In genomic region chr15:63246691-63247464, GRCh38 we compare ENCODE assay signal across 9 cellular contexts. TPM values are rescaled to one million over a fixed set of nuclear protein-coding genes. Genes with fewer than 3 reads are reported as not detected.
DNase-seq lines count a peak whose midpoint lies in the region; ATAC-seq and TF ChIP-seq lines count a peak whose summit lies in the region.
"Had no signal": no experiment of that assay in that cellular context is flagged by ENCODE, and none has a peak within 500 bp of the region (broad histone marks: within the 10 kb centered on the region; RNA-seq: fewer than 3 reads in every experiment).

No MANE protein-coding gene starts in this region.

- H3K4me3 ChIP-seq in fibroblast of the aortic adventitia (ENCODE audit: low read depth, low read length) (no peak overlapping the region), gastrocnemius medialis (no peak overlapping the region), coronary artery (no peak overlapping the region)

- H3K27ac ChIP-seq in gastrocnemius medialis, result peak overlapping the region; percentile 36 to 76 (median 57)
- H3K27ac ChIP-seq in coronary artery, result peak overlapping the region in 1 of 2 donors; percentile 59

- H3K27me3 ChIP-seq in gastrocnemius medialis, result no peaks in the 10 kb centered on the region

- peaks cover 21 to 36% of the 10 kb centered on the region in 2 donors for H3K4me1 ChIP-seq in gastrocnemius medialis

- no peaks in the 10 kb centered on the region for H3K36me3 ChIP-seq in gastrocnemius medialis

- no peak for TF ChIP-seq CTCF in fibroblast of the aortic adventitia (IDR thresholded peaks at IDR 0.05; ENCODE audit: insufficient read depth, low read length)
- TF ChIP-seq CTCF in gastrocnemius medialis (IDR thresholded peaks at IDR 0.05 in 4 of 5, conservative IDR thresholded peaks at IDR 0.05 in 1 of 5), result no peak
- no peak for TF ChIP-seq CTCF in coronary artery (IDR thresholded peaks at IDR 0.05)

- in situ Hi-C loops in gastrocnemius medialis (cut with MboI; ENCODE audit: low sequenced_read_pairs in 4 of 4), result no loop called here

- DNase-seq in GM04503 (ENCODE audit: low read depth) (peak; percentile 96), SKM-1 (lab: John Stamatoyannopoulos, UW; ENCODE audit: unreplicated experiment) (peak; percentile 96), fibroblast of the aortic adventitia (ENCODE audit: low read depth) (peak; percentile 96), gastrocnemius medialis (peak; percentile 46 to 63), occipital lobe (lab: John Stamatoyannopoulos, UW) (no peak), NCI-H510A treated with DMSO at 0.1 percent for 48 hours (lab: John Stamatoyannopoulos, UW) (no peak), cerebellar nuclear complex (lab: John Stamatoyannopoulos, UW) (no peak), coronary artery (ENCODE audit: low spot score) (no peak)
- DNase-seq: head of caudate nucleus had no signal

- intact Hi-C loops in gastrocnemius medialis (cut with DNase I; ENCODE audit: low total_unique reads), result no loop called here

- ATAC-seq in gastrocnemius medialis, result peak; percentile 89 to 97

- no peaks in the 10 kb centered on the region for H3K9me3 ChIP-seq in gastrocnemius medialis

- no peak for TF ChIP-seq POLR2A in gastrocnemius medialis (IDR thresholded peaks at IDR 0.05)

RNA-seq across cellular contexts. Expression of gene APH1B, which starts 30.5 kb away (rescaled TPM):
- 7.8 and 22.3 TPM in 2 replicates for total RNA-seq in fibroblast of the aortic adventitia (ENCODE audit: low replicate concordance)
- total RNA-seq in gastrocnemius medialis, result 1 to 10 TPM; 2.4 to 5.6 (median 2.9) TPM
- 30.6 TPM for total RNA-seq in occipital lobe

RNA-seq across cellular contexts. Expression of gene RAB8B, which starts 57.5 kb away (rescaled TPM):
- total RNA-seq in fibroblast of the aortic adventitia (ENCODE audit: low replicate concordance), result 25.3 and 84.1 TPM in 2 replicates
- total RNA-seq in gastrocnemius medialis, result 10 to 100 TPM in 2 of 4 donors, 1 to 10 TPM in 2; 7.2 to 33.4 (median 14.3) TPM
- total RNA-seq in occipital lobe, result 134 TPM

Comparison
In these comparisons a context has a peak if more than half of its experiments do, and no peak if none do; other contexts are left out.
1. DNase-seq: peak in GM04503 (single experiment), SKM-1 (single experiment), fibroblast of the aortic adventitia (single experiment) and gastrocnemius medialis (2 of 2); none in occipital lobe (single experiment), NCI-H510A treated with DMSO at 0.1 percent for 48 hours (single experiment), cerebellar nuclear complex (0 of 2) and coronary artery (single experiment).